17 cellular contexts compared by ENCODE assay signal in genomic region chrX:19609541-19609940, GRCh38.
DNase-seq lines count a peak whose midpoint lies in the region; ATAC-seq and TF ChIP-seq lines count a peak whose summit lies in the region.
"Had no signal": no experiment of that assay in that cellular context is flagged by ENCODE, and none has a peak within 500 bp of the region (broad histone marks: within the 10 kb centered on the region; RNA-seq: fewer than 3 reads in every experiment).

No MANE protein-coding gene starts in this region.

- no peaks in the 10 kb centered on the region for H3K27me3 Mint-ChIP-seq in activated T-cell treated with anti-CD3 and anti-CD28 coated beads, Interleukin-2, amount 50 U/mL, for 72 hours (ENCODE audit: low read depth)
- H3K27me3 Mint-ChIP-seq in activated T-cell treated with anti-CD3 and anti-CD28 coated beads, Interleukin-2, amount 50 U/mL, for 4 hours (ENCODE audit: low read depth) = no peaks in the 10 kb centered on the region
- H3K27me3 Mint-ChIP-seq in activated T-helper 17 cell treated with anti-CD3 and anti-CD28 coated beads, Interleukin-2, amount 50 U/mL, for 72 hours = no peaks in the 10 kb centered on the region
- H3K27me3 Mint-ChIP-seq: B cell; CD4-positive, alpha-beta memory T cell had no signal

- no peak overlapping the region for H3K4me3 Mint-ChIP-seq in activated T-cell treated with anti-CD3 and anti-CD28 coated beads, Interleukin-2, amount 50 U/mL, for 72 hours
- no peak overlapping the region for H3K4me3 Mint-ChIP-seq in activated T-cell treated with anti-CD3 and anti-CD28 coated beads, Interleukin-2, amount 50 U/mL, for 4 hours
- no peak overlapping the region for H3K4me3 Mint-ChIP-seq in activated T-helper 17 cell treated with anti-CD3 and anti-CD28 coated beads, Interleukin-2, amount 50 U/mL, for 72 hours
- H3K4me3 Mint-ChIP-seq: B cell had no signal

- 87 to 88% methylated on average over 3 of the region's 3 CpGs for WGBS in heart right ventricle, 2 donors

- no peaks in the 10 kb centered on the region for H3K9me3 Mint-ChIP-seq in activated T-cell treated with anti-CD3 and anti-CD28 coated beads, Interleukin-2, amount 50 U/mL, for 72 hours
- no peaks in the 10 kb centered on the region for H3K9me3 Mint-ChIP-seq in activated T-cell treated with anti-CD3 and anti-CD28 coated beads, Interleukin-2, amount 50 U/mL, for 4 hours
- H3K9me3 Mint-ChIP-seq in activated T-helper 17 cell treated with anti-CD3 and anti-CD28 coated beads, Interleukin-2, amount 50 U/mL, for 72 hours = no peaks in the 10 kb centered on the region

- H3K27me3 ChIP-seq in foreskin keratinocyte = no peaks in the 10 kb centered on the region
- peaks cover 0 to 8% (median 0%) of the 10 kb centered on the region in 7 donors for H3K27me3 ChIP-seq in heart right ventricle

- no peak for ATAC-seq in activated T-cell treated with anti-CD3 and anti-CD28 coated beads, Interleukin-2, amount 50 U/mL, for 72 hours (replicated peaks in 1 of 2)
- ATAC-seq in activated T-cell treated with anti-CD3 and anti-CD28 coated beads, Interleukin-2, amount 50 U/mL, for 4 hours = no peak
- no peak for ATAC-seq in activated T-helper 17 cell treated with anti-CD3 and anti-CD28 coated beads, Interleukin-2, amount 50 U/mL, for 72 hours (replicated peaks)
- ATAC-seq in foreskin keratinocyte = peak; percentile 28
- ATAC-seq in heart right ventricle = no peak
- no peak for ATAC-seq in GM21717 (IDR thresholded peaks at IDR 0.05; ENCODE audit: unreplicated experiment)

- H3K4me3 ChIP-seq in heart right ventricle = no peak overlapping the region
- H3K4me3 ChIP-seq: HAP-1 had no signal

- intact Hi-C loops in heart right ventricle (cut with DNase I) = no loop called here
- intact Hi-C loops in head of caudate nucleus (cut with DNase I) = no loop called here

- H3K4me1 Mint-ChIP-seq in activated T-cell treated with anti-CD3 and anti-CD28 coated beads, Interleukin-2, amount 50 U/mL, for 72 hours (ENCODE audit: low read depth) = no peaks in the 10 kb centered on the region
- H3K4me1 Mint-ChIP-seq in activated T-cell treated with anti-CD3 and anti-CD28 coated beads, Interleukin-2, amount 50 U/mL, for 4 hours (ENCODE audit: low read depth) = peaks cover 12% of the 10 kb centered on the region
- peaks cover 14% of the 10 kb centered on the region for H3K4me1 Mint-ChIP-seq in activated T-helper 17 cell treated with anti-CD3 and anti-CD28 coated beads, Interleukin-2, amount 50 U/mL, for 72 hours

- no peak for TF ChIP-seq CTCF in foreskin keratinocyte (conservative IDR thresholded peaks at IDR 0.05)
- TF ChIP-seq CTCF in heart right ventricle (IDR thresholded peaks at IDR 0.05) = no peak

- H3K4me1 ChIP-seq in foreskin keratinocyte (no peaks in the 10 kb centered on the region), heart right ventricle (peaks cover 0 to 18% (median 7%) of the 10 kb centered on the region in 9 donors)
- H3K4me1 ChIP-seq: HAP-1 had no signal

- peaks cover 0 to 20% (median 0%) of the 10 kb centered on the region in 9 donors for H3K36me3 ChIP-seq in heart right ventricle
- H3K36me3 ChIP-seq: HAP-1 had no signal

- no peaks in the 10 kb centered on the region for H3K9me3 ChIP-seq in heart right ventricle
- H3K9me3 ChIP-seq: HAP-1 had no signal

- H3K27ac ChIP-seq in foreskin keratinocyte (no peak overlapping the region), heart right ventricle (no peak overlapping the region)

- DNase-seq in activated T-cell treated with anti-CD3 and anti-CD28 coated beads, Interleukin-2, amount 50 U/mL, for 72 hours = no peak
- no peak for DNase-seq in activated T-cell treated with anti-CD3 and anti-CD28 coated beads, Interleukin-2, amount 50 U/mL, for 4 hours
- peak in 1 of 2 donors; percentile 50 for DNase-seq in foreskin keratinocyte
- DNase-seq in heart right ventricle = no peak
- DNase-seq in head of caudate nucleus = no peak
- DNase-seq: ACHN; C1 segment of cervical spinal cord; CD4-positive, alpha-beta memory T cell; COR-L47; DMS153; DMS79 treated with DMSO at 0.1 percent for 48 hours; EL; IMR-90 had no signal

- peaks cover 0 to 9% of the 10 kb centered on the region in 2 donors for H3K36me3 Mint-ChIP-seq in activated T-cell treated with anti-CD3 and anti-CD28 coated beads, Interleukin-2, amount 50 U/mL, for 72 hours (ENCODE audit: insufficient read depth in 2 of 2)
- H3K36me3 Mint-ChIP-seq in activated T-cell treated with anti-CD3 and anti-CD28 coated beads, Interleukin-2, amount 50 U/mL, for 4 hours (ENCODE audit: insufficient read depth) = peaks cover 12% of the 10 kb centered on the region
- peaks cover 36% of the 10 kb centered on the region for H3K36me3 Mint-ChIP-seq in activated T-helper 17 cell treated with anti-CD3 and anti-CD28 coated beads, Interleukin-2, amount 50 U/mL, for 72 hours (ENCODE audit: low read depth)

- peak overlapping the region; percentile 91 for H3K27ac Mint-ChIP-seq in activated T-cell treated with anti-CD3 and anti-CD28 coated beads, Interleukin-2, amount 50 U/mL, for 72 hours
- H3K27ac Mint-ChIP-seq in activated T-helper 17 cell treated with anti-CD3 and anti-CD28 coated beads, Interleukin-2, amount 50 U/mL, for 72 hours = peak overlapping the region; percentile 62
- H3K27ac Mint-ChIP-seq: B cell had no signal
